ENCODE assay signal across 11 cellular contexts in genomic region chr20:52001999-52002666, GRCh38.
DNase-seq lines count a peak whose midpoint lies in the region; ATAC-seq and TF ChIP-seq lines count a peak whose summit lies in the region.
"Had no signal": no experiment of that assay in that cellular context is flagged by ENCODE, and none has a peak within 500 bp of the region (broad histone marks: within the 10 kb centered on the region; RNA-seq: fewer than 3 reads in every experiment).

No MANE protein-coding gene starts in this region.

- in situ Hi-C loops in KBM-7 (cut with MboI; ENCODE audit: low pct_unique_long_range_greater_than_20kb, low sequenced_read_pairs) (no loop called here), astrocyte of the spinal cord (cut with HindIII; ENCODE audit: low sequenced_read_pairs) (no loop called here)

- ATAC-seq in mucosa of descending colon, result peak; percentile 26
- ATAC-seq in stimulated activated naive CD8-positive, alpha-beta T cell treated with anti-CD3 and anti-CD28 coated beads, Interleukin-15, Interleukin-2, amounts not matched to agents 100 U/mL and 50 U/mL, for 24 hours, result no peak
- ATAC-seq in HG03469 (IDR thresholded peaks at IDR 0.05; ENCODE audit: unreplicated experiment), result no peak
- no peak for ATAC-seq in GM19395 (IDR thresholded peaks at IDR 0.05; ENCODE audit: unreplicated experiment)

- TF ChIP-seq CTCF in astrocyte of the spinal cord (IDR thresholded peaks at IDR 0.05; ENCODE audit: low read depth, low read length), result peak; percentile 32
- TF ChIP-seq CTCF in mucosa of descending colon (IDR thresholded peaks at IDR 0.05), result no peak

- no peaks in the 10 kb centered on the region for H3K36me3 ChIP-seq in mucosa of descending colon (ENCODE audit: low read depth)

- intact Hi-C loops in mucosa of descending colon (cut with DNase I, micrococcal nuclease), result no loop called here

- H3K9me3 ChIP-seq in mucosa of descending colon, result no peaks in the 10 kb centered on the region

- peak; percentile 11 for DNase-seq in EH (ENCODE audit: low read depth)
- DNase-seq in KBM-7, result peak; percentile 38
- no peak for DNase-seq in astrocyte of the spinal cord (ENCODE audit: low read depth, low spot score)
- DNase-seq in mucosa of descending colon, result no peak
- DNase-seq in stimulated activated naive CD8-positive, alpha-beta T cell treated with anti-CD3 and anti-CD28 coated beads, Interleukin-15, Interleukin-2, amounts not matched to agents 100 U/mL and 50 U/mL, for 24 hours, result no peak
- DNase-seq in glomerular visceral epithelial cell (ENCODE audit: extremely low spot score), result no peak
- DNase-seq: activated CD4-positive, alpha-beta T cell treated with anti-CD3 and anti-CD28 coated beads for 48 hours; GF-D8; kidney had no signal

- H3K4me3 ChIP-seq in astrocyte of the spinal cord (ENCODE audit: low read depth, low read length) (no peak overlapping the region), mucosa of descending colon (no peak overlapping the region)

- H3K4me1 ChIP-seq in mucosa of descending colon (ENCODE audit: low read depth), result no peaks in the 10 kb centered on the region

Comparison
In these comparisons a context has a peak if more than half of its experiments do, and no peak if none do; other contexts are left out.
1. DNase-seq: peak in EH (single experiment) and KBM-7 (single experiment); none in astrocyte of the spinal cord (single experiment), mucosa of descending colon (0 of 3), stimulated activated naive CD8-positive, alpha-beta T cell treated with anti-CD3 and anti-CD28 coated beads, Interleukin-15, Interleukin-2, amounts not matched to agents 100 U/mL and 50 U/mL, for 24 hours (single experiment) and glomerular visceral epithelial cell (single experiment).